1 cellular context compared by ENCODE assay signal in genomic region chr1:230426246-230427101, GRCh38.
TF ChIP-seq lines count a peak whose summit lies in the region.

Gene PGBD5 (minus strand): TSS chr1:230426332. CDS start chr1:230425928, 404 bp downstream.

TF ChIP-seq in HepG2, 621 proteins besides CTCF, POLR2A, EP300 and RAD21 (continued from another document):
- TF ChIP-seq ZHX2 (IDR thresholded peaks at IDR 0.05; ENCODE audit: low read depth) (no peak), ZHX2 (CRISPR knock-in tag; IDR thresholded peaks at IDR 0.05; ENCODE audit: borderline replicate concordance) (peak; percentile 97), ARID3A (IDR thresholded peaks at IDR 0.05; ENCODE audit: low read depth, low read length) (no peak), ZFP37 (CRISPR knock-in tag; IDR thresholded peaks at IDR 0.05; ENCODE audit: borderline replicate concordance) (peak; percentile 97), ZNF446 (CRISPR knock-in tag; IDR thresholded peaks at IDR 0.05) (peak; percentile 87), ELF1 (CRISPR knock-in tag; IDR thresholded peaks at IDR 0.05) (peak; percentile 67), ZNF256 (CRISPR knock-in tag; conservative IDR thresholded peaks at IDR 0.05) (peak; percentile 94), ZFX (CRISPR knock-in tag; IDR thresholded peaks at IDR 0.05; ENCODE audit: low read depth) (peak; percentile 37; the same call in 1 of the 2 replicates), SIX1 (CRISPR knock-in tag; IDR thresholded peaks at IDR 0.05; ENCODE audit: borderline replicate concordance) (no peak), REL (CRISPR knock-in tag; conservative IDR thresholded peaks at IDR 0.05) (0 out of 2 replicates have a peak, but pooled peaks have one; percentile 61), ZNF720 (CRISPR knock-in tag; IDR thresholded peaks at IDR 0.05) (no peak), ZFP90 (CRISPR knock-in tag; IDR thresholded peaks at IDR 0.05; ENCODE audit: borderline replicate concordance) (peak; percentile 89), SATB2 (CRISPR knock-in tag; IDR thresholded peaks at IDR 0.05) (peak; percentile 97), PHF5A (CRISPR knock-in tag; IDR thresholded peaks at IDR 0.05; ENCODE audit: low read depth, unreplicated experiment) (no peak), NFATC3 (CRISPR knock-in tag; IDR thresholded peaks at IDR 0.05) (0 out of 2 replicates have a peak, but pooled peaks have one; percentile 44), HNF1A (IDR thresholded peaks at IDR 0.05; ENCODE audit: low read depth) (no peak), HNF1A (CRISPR knock-in tag; IDR thresholded peaks at IDR 0.05; ENCODE audit: borderline replicate concordance) (peak; percentile 54; the same call in 1 of the 2 replicates), ZNF619 (CRISPR knock-in tag; IDR thresholded peaks at IDR 0.05) (no peak), FUBP1 (CRISPR knock-in tag; IDR thresholded peaks at IDR 0.05; ENCODE audit: borderline replicate concordance) (no peak), ZBTB8A (CRISPR knock-in tag; IDR thresholded peaks at IDR 0.05; ENCODE audit: borderline replicate concordance, low read depth) (no peak), ZNF784 (CRISPR knock-in tag; IDR thresholded peaks at IDR 0.05; ENCODE audit: borderline replicate concordance) (0 out of 2 replicates have a peak, but pooled peaks have one; percentile 45), ZNF563 (CRISPR knock-in tag; IDR thresholded peaks at IDR 0.05) (peak; percentile 98), ZNF367 (CRISPR knock-in tag; IDR thresholded peaks at IDR 0.05; ENCODE audit: borderline replicate concordance) (peak; percentile 95; the same call in 1 of the 2 replicates), CCDC6 (CRISPR knock-in tag; IDR thresholded peaks at IDR 0.05) (peak; percentile 97), ZNF281 (CRISPR knock-in tag; IDR thresholded peaks at IDR 0.05; ENCODE audit: borderline replicate concordance) (0 out of 2 replicates have a peak, but pooled peaks have one; percentile 39), SNRNP70 (IDR thresholded peaks at IDR 0.05; ENCODE audit: low read depth, low read length) (no peak), PAWR (CRISPR knock-in tag; IDR thresholded peaks at IDR 0.05; ENCODE audit: borderline replicate concordance) (no peak), FOXK1 (CRISPR knock-in tag; IDR thresholded peaks at IDR 0.05; ENCODE audit: borderline replicate concordance, low read depth) (peak; percentile 77; the same call in 1 of the 2 replicates), ZNF234 (CRISPR knock-in tag; conservative IDR thresholded peaks at IDR 0.05) (no peak), GABPA (IDR thresholded peaks at IDR 0.05; ENCODE audit: low read depth, low read length) (no peak), GABPA (CRISPR knock-in tag; IDR thresholded peaks at IDR 0.05; ENCODE audit: low read depth) (0 out of 2 replicates have a peak, but pooled peaks have one; percentile 35), TEAD3 (CRISPR knock-in tag; optimal IDR thresholded peaks at IDR 0.05; ENCODE audit: borderline replicate concordance) (peak; percentile 62), ZNF773 (CRISPR knock-in tag; IDR thresholded peaks at IDR 0.05; ENCODE audit: borderline replicate concordance) (peak; percentile 97; the same call in 1 of the 2 replicates), MLX (CRISPR knock-in tag; IDR thresholded peaks at IDR 0.05) (no peak), ARNTL (CRISPR knock-in tag; IDR thresholded peaks at IDR 0.05) (no peak), NR2F2 (IDR thresholded peaks at IDR 0.05; ENCODE audit: borderline replicate concordance, low read depth) (no peak), POGK (CRISPR knock-in tag; conservative IDR thresholded peaks at IDR 0.05) (peak; percentile 64; the same call in 1 of the 2 replicates)
